Comparison of ENCODE assay signal across 8 cellular contexts in genomic region chr12:114682101-114682919, GRCh38. TPM values are rescaled to one million over a fixed set of nuclear protein-coding genes. Genes with fewer than 3 reads are reported as not detected.
DNase-seq lines count a peak whose midpoint lies in the region; ATAC-seq and TF ChIP-seq lines count a peak whose summit lies in the region.
"Had no signal": no experiment of that assay in that cellular context is flagged by ENCODE, and none has a peak within 500 bp of the region (broad histone marks: within the 10 kb centered on the region; RNA-seq: fewer than 3 reads in every experiment).

No MANE protein-coding gene starts in this region.

- H3K36me3 ChIP-seq in HAP-1 (replicated peaks) = peaks cover 14% of the 10 kb centered on the region
- H3K36me3 ChIP-seq in skeletal muscle tissue (ENCODE audit: control insufficient read depth in 3 of 3, insufficient read depth in 3 of 3, low read length in 3 of 3) = peaks cover 0 to 10% (median 7%) of the 10 kb centered on the region in 3 donors

- no peak for ATAC-seq in GM18498 (IDR thresholded peaks at IDR 0.05; ENCODE audit: unreplicated experiment)
- ATAC-seq: activated CD8-positive, alpha-beta T cell treated with anti-CD3 and anti-CD28 coated beads, Interleukin-2, amount 10 ng/mL, durations not matched to agents 7 days and 5 days had no signal

- peak overlapping the region; percentile 92 to 95 (median 92) for H3K9ac ChIP-seq in skeletal muscle tissue (ENCODE audit: low read depth in 1 of 3, low read length in 3 of 3)

- H3K4me1 ChIP-seq in HAP-1 (peaks cover 10% of the 10 kb centered on the region), skeletal muscle tissue (ENCODE audit: control insufficient read depth in 3 of 3, insufficient read depth in 3 of 3, low read length in 3 of 3) (peaks cover 8 to 29% (median 15%) of the 10 kb centered on the region in 3 donors)

- DNase-seq in HAP-1 (ENCODE audit: low spot score in 2 of 2) (no peak), NCI-H2171 (lab: John Stamatoyannopoulos, UW) (no peak), erythroblast (lab: John Stamatoyannopoulos, UW) (no peak)
- DNase-seq: activated CD8-positive, alpha-beta T cell treated with anti-CD3 and anti-CD28 coated beads, Interleukin-2, amount 10 ng/mL, durations not matched to agents 7 days and 5 days had no signal

- no peak for TF ChIP-seq POLR2A in erythroblast (IDR thresholded peaks at IDR 0.05; ENCODE audit: low read length)

- in situ Hi-C loops in HAP-1 (cut with MboI; ENCODE audit: low sequenced_read_pairs) = no loop called here

- peak overlapping the region; percentile 98 for H3K27ac ChIP-seq in skeletal muscle tissue (ENCODE audit: low read depth, low read length)

- H3K27me3 ChIP-seq in HAP-1 (ENCODE audit: low read depth) (no peaks in the 10 kb centered on the region), skeletal muscle tissue (ENCODE audit: control insufficient read depth in 3 of 3, insufficient read depth in 3 of 3, low read length in 3 of 3) (peaks cover 15 to 19% (median 16%) of the 10 kb centered on the region in 3 donors)

- H3K9me3 ChIP-seq in HAP-1 (peaks cover 3% of the 10 kb centered on the region), iPS-18c (ENCODE audit: control insufficient read depth, insufficient read depth, low read length) (no peaks in the 10 kb centered on the region), skeletal muscle tissue (ENCODE audit: control insufficient read depth in 3 of 3, low read length in 3 of 3) (no peaks in the 10 kb centered on the region)

- TF ChIP-seq CTCF in WI38 (IDR thresholded peaks at IDR 0.05; ENCODE audit: low read depth, low read length) = no peak

- H3K4me3 ChIP-seq in HAP-1 (peak overlapping the region; percentile 56), WI38 (ENCODE audit: low read depth, low read length) (peak overlapping the region; percentile 97), iPS-18c (ENCODE audit: insufficient read depth, low read depth, low read length) (peak overlapping the region; percentile 45), skeletal muscle tissue (ENCODE audit: low read length in 3 of 3) (peak overlapping the region; percentile 85 to 95 (median 91))

RNA-seq across cellular contexts. Expression of gene TBX3, which starts 1.7 kb away (rescaled TPM):
- 16.7 TPM for total RNA-seq in skeletal muscle tissue
- total RNA-seq: activated CD8-positive, alpha-beta T cell treated with anti-CD3 and anti-CD28 coated beads, Interleukin-2, amount 10 ng/mL, durations not matched to agents 7 days and 5 days had no signal

Comparison
In these comparisons a context has a peak if more than half of its experiments do, and no peak if none do; other contexts are left out.
1. H3K4me3 ChIP-seq: peak in every context shown above with its lines; median percentile 97 in WI38; 91 in skeletal muscle tissue; 56 in HAP-1; 45 in iPS-18c.